Comparison of ENCODE assay signal across 8 cellular contexts in genomic region chr1:117122297-117123025, GRCh38. TPM values are rescaled to one million over a fixed set of nuclear protein-coding genes. Genes with fewer than 3 reads are reported as not detected.
DNase-seq lines count a peak whose midpoint lies in the region; TF ChIP-seq lines count a peak whose summit lies in the region.

No MANE protein-coding gene starts in this region.

- peaks cover 14% of the 10 kb centered on the region for H3K36me3 ChIP-seq in NT2/D1 (ENCODE audit: insufficient read depth, insufficient read length, low read length)

- H3K27ac Mint-ChIP-seq in endothelial cell (ENCODE audit: unreplicated experiment), result peak overlapping the region; percentile 83
- no peak overlapping the region for H3K27ac Mint-ChIP-seq in nephron progenitor cell

- TF ChIP-seq CTCF in C4-2B (conservative IDR thresholded peaks at IDR 0.05) (peak; percentile 55), endothelial cell (IDR thresholded peaks at IDR 0.05; ENCODE audit: unreplicated experiment) (peak; percentile 27), nephron progenitor cell (IDR thresholded peaks at IDR 0.05) (no peak)

- H3K9me3 ChIP-seq in NT2/D1 (ENCODE audit: insufficient read depth, low read length), result no peaks in the 10 kb centered on the region

- H3K9ac ChIP-seq in NT2/D1 (ENCODE audit: insufficient read length, low read depth), result peak overlapping the region; percentile 95

- H3K4me3 Mint-ChIP-seq in endothelial cell (ENCODE audit: unreplicated experiment) (peak overlapping the region; percentile 91), nephron progenitor cell (peak overlapping the region; percentile 86)

- H3K27me3 Mint-ChIP-seq in endothelial cell (ENCODE audit: unreplicated experiment) (peaks cover 3% of the 10 kb centered on the region), nephron progenitor cell (ENCODE audit: low read depth, poor library complexity) (peaks cover 7% of the 10 kb centered on the region)

- H3K4me1 ChIP-seq in NT2/D1 (ENCODE audit: insufficient read depth, insufficient read length), result peaks cover 5% of the 10 kb centered on the region

- H3K9me3 Mint-ChIP-seq in endothelial cell (ENCODE audit: unreplicated experiment) (no peaks in the 10 kb centered on the region), nephron progenitor cell (no peaks in the 10 kb centered on the region)

- peaks cover 7% of the 10 kb centered on the region for H3K27me3 ChIP-seq in NT2/D1 (ENCODE audit: insufficient read depth, insufficient read length)

- H3K4me3 ChIP-seq in NT2/D1 (ENCODE audit: insufficient read length, low read depth), result peak overlapping the region; percentile 82

- H3K4me1 Mint-ChIP-seq in endothelial cell (ENCODE audit: unreplicated experiment), result peaks cover 6% of the 10 kb centered on the region
- peaks cover 28% of the 10 kb centered on the region for H3K4me1 Mint-ChIP-seq in nephron progenitor cell

- DNase-seq in NT2/D1 (ENCODE audit: low read depth, low spot score) (no peak), endothelial cell (ENCODE audit: low spot score) (no peak), nephron progenitor cell (no peak), germinal center (ENCODE audit: low spot score) (no peak), NCI-H2196 treated with DMSO at 0.1 percent for 48 hours (lab: John Stamatoyannopoulos, UW; ENCODE audit: unreplicated experiment) (no peak), HCEC 1CT (no peak), NCI-H2081 (lab: John Stamatoyannopoulos, UW) (no peak)

- H3K36me3 Mint-ChIP-seq in endothelial cell (ENCODE audit: low read depth, unreplicated experiment) (peaks cover 7% of the 10 kb centered on the region), nephron progenitor cell (ENCODE audit: low read depth) (peaks cover 16% of the 10 kb centered on the region)

- H3K27ac ChIP-seq in C4-2B, result peak overlapping the region; percentile 78

RNA-seq across cellular contexts. Expression of gene TRIM45, which starts 0.9 kb away (rescaled TPM):
- 7.0 TPM for total RNA-seq in endothelial cell (ENCODE audit: unreplicated experiment)
